1 cellular context compared by ENCODE assay signal in the genomic region with DNA sequence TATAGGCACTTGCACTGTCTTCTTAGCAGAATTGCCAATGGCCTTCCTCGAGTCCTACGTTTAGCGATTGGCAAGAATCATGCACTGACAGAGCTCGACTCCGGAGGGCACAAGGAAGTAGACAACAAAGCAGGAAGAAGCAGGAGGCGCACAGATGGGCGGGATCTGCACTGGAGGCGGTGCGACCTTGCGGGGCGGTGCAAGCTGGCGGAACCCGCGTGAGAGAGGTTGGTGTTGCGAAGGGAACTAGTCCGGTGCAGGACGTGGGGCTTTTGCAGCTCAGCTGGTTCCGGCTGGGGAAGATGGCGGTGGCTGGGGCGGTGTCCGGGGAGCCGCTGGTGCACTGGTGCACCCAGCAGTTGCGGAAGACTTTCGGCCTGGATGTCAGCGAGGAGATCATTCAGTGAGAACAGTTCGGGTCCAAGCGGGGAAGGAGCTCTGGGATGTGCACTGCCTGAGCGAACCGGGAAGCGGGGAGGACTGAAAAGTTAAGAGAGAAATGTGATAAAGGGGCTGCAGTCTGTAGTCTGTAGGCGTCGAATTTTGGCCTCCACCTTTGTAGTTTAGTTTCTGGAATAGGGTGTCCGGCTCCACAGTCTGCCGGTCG.
TF ChIP-seq lines count a peak whose summit lies in the region.

A gene (plus strand): TSS at position 275 of the 607 bp plus-strand sequence. CDS start 28 bp downstream, at position 303.

TF ChIP-seq in K562, 482 proteins besides CTCF, POLR2A, EP300 and RAD21 (continued from another document and continues in another):
- TF ChIP-seq, protein P1, sequence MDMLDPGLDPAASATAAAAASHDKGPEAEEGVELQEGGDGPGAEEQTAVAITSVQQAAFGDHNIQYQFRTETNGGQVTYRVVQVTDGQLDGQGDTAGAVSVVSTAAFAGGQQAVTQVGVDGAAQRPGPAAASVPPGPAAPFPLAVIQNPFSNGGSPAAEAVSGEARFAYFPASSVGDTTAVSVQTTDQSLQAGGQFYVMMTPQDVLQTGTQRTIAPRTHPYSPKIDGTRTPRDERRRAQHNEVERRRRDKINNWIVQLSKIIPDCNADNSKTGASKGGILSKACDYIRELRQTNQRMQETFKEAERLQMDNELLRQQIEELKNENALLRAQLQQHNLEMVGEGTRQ (CRISPR knock-in tag; IDR thresholded peaks at IDR 0.05): 0 out of 2 replicates have a peak, but pooled peaks have one; percentile 10
- no peak for TF ChIP-seq SAFB2 (IDR thresholded peaks at IDR 0.05; ENCODE audit: borderline replicate concordance, low read depth, low read length, severe bottlenecking)
- 0 out of 2 replicates have a peak, but pooled peaks have one; percentile 58 for TF ChIP-seq E2F3 (CRISPR knock-in tag; IDR thresholded peaks at IDR 0.05)
- peak; percentile 95 for TF ChIP-seq POLR2G (IDR thresholded peaks at IDR 0.05; ENCODE audit: low read depth, low read length)
- TF ChIP-seq, protein P2, sequence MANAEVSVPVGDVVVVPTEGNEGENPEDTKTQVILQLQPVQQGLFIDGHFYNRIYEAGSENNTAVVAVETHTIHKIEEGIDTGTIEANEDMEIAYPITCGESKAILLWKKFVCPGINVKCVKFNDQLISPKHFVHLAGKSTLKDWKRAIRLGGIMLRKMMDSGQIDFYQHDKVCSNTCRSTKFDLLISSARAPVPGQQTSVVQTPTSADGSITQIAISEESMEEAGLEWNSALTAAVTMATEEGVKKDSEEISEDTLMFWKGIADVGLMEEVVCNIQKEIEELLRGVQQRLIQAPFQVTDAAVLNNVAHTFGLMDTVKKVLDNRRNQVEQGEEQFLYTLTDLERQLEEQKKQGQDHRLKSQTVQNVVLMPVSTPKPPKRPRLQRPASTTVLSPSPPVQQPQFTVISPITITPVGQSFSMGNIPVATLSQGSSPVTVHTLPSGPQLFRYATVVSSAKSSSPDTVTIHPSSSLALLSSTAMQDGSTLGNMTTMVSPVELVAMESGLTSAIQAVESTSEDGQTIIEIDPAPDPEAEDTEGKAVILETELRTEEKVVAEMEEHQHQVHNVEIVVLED (CRISPR knock-in tag; IDR thresholded peaks at IDR 0.05): peak; percentile 70
- peak; percentile 87 to 98 for TF ChIP-seq HDAC1 (IDR thresholded peaks at IDR 0.05)
- no peak for TF ChIP-seq HNRNPL (IDR thresholded peaks at IDR 0.05; ENCODE audit: low read depth, low read length)
- TF ChIP-seq TAF15 (IDR thresholded peaks at IDR 0.05; ENCODE audit: low read depth, low read length): no peak
- TF ChIP-seq NR2C1 (IDR thresholded peaks at IDR 0.05): peak; percentile 87
- TF ChIP-seq NR2C1 (tag; IDR thresholded peaks at IDR 0.05): peak; percentile 92
- TF ChIP-seq CREBBP (IDR thresholded peaks at IDR 0.05; ENCODE audit: low read depth, low read length): no peak
- TF ChIP-seq, protein P3, sequence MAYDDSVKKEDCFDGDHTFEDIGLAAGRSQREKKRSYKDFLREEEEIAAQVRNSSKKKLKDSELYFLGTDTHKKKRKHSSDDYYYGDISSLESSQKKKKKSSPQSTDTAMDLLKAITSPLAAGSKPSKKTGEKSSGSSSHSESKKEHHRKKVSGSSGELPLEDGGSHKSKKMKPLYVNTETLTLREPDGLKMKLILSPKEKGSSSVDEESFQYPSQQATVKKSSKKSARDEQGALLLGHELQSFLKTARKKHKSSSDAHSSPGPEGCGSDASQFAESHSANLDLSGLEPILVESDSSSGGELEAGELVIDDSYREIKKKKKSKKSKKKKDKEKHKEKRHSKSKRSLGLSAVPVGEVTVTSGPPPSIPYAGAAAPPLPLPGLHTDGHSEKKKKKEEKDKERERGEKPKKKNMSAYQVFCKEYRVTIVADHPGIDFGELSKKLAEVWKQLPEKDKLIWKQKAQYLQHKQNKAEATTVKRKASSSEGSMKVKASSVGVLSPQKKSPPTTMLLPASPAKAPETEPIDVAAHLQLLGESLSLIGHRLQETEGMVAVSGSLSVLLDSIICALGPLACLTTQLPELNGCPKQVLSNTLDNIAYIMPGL (CRISPR knock-in tag; IDR thresholded peaks at IDR 0.05): peak; percentile 70
- TF ChIP-seq ZBED1 (IDR thresholded peaks at IDR 0.05): peak; percentile 90
- no peak for TF ChIP-seq PURB (CRISPR knock-in tag; IDR thresholded peaks at IDR 0.05; ENCODE audit: low read depth)
- TF ChIP-seq ZFP1 (CRISPR knock-in tag; IDR thresholded peaks at IDR 0.05): no peak
- TF ChIP-seq, protein P4, sequence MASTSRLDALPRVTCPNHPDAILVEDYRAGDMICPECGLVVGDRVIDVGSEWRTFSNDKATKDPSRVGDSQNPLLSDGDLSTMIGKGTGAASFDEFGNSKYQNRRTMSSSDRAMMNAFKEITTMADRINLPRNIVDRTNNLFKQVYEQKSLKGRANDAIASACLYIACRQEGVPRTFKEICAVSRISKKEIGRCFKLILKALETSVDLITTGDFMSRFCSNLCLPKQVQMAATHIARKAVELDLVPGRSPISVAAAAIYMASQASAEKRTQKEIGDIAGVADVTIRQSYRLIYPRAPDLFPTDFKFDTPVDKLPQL (IDR thresholded peaks at IDR 0.05; ENCODE audit: extremely low read depth, insufficient read length): no peak
- TF ChIP-seq ZNF785 (CRISPR knock-in tag; IDR thresholded peaks at IDR 0.05): no peak
- no peak for TF ChIP-seq SAFB (IDR thresholded peaks at IDR 0.05; ENCODE audit: borderline replicate concordance, low read depth, low read length)
- no peak for TF ChIP-seq SIRT6 (IDR thresholded peaks at IDR 0.05; ENCODE audit: low read depth, low read length)
- TF ChIP-seq HNRNPUL1 (IDR thresholded peaks at IDR 0.05; ENCODE audit: low read length): no peak
- TF ChIP-seq RBM22 (IDR thresholded peaks at IDR 0.05; ENCODE audit: low read depth, low read length, poor library complexity, severe bottlenecking): peak; percentile 90
- peak; percentile 80 for TF ChIP-seq FIP1L1 (IDR thresholded peaks at IDR 0.05; ENCODE audit: low read depth, low read length, poor library complexity, severe bottlenecking)
- TF ChIP-seq GABPB2 (CRISPR knock-in tag; conservative IDR thresholded peaks at IDR 0.05): no peak; the same call in 1 of the 2 replicates
- TF ChIP-seq, protein P5, sequence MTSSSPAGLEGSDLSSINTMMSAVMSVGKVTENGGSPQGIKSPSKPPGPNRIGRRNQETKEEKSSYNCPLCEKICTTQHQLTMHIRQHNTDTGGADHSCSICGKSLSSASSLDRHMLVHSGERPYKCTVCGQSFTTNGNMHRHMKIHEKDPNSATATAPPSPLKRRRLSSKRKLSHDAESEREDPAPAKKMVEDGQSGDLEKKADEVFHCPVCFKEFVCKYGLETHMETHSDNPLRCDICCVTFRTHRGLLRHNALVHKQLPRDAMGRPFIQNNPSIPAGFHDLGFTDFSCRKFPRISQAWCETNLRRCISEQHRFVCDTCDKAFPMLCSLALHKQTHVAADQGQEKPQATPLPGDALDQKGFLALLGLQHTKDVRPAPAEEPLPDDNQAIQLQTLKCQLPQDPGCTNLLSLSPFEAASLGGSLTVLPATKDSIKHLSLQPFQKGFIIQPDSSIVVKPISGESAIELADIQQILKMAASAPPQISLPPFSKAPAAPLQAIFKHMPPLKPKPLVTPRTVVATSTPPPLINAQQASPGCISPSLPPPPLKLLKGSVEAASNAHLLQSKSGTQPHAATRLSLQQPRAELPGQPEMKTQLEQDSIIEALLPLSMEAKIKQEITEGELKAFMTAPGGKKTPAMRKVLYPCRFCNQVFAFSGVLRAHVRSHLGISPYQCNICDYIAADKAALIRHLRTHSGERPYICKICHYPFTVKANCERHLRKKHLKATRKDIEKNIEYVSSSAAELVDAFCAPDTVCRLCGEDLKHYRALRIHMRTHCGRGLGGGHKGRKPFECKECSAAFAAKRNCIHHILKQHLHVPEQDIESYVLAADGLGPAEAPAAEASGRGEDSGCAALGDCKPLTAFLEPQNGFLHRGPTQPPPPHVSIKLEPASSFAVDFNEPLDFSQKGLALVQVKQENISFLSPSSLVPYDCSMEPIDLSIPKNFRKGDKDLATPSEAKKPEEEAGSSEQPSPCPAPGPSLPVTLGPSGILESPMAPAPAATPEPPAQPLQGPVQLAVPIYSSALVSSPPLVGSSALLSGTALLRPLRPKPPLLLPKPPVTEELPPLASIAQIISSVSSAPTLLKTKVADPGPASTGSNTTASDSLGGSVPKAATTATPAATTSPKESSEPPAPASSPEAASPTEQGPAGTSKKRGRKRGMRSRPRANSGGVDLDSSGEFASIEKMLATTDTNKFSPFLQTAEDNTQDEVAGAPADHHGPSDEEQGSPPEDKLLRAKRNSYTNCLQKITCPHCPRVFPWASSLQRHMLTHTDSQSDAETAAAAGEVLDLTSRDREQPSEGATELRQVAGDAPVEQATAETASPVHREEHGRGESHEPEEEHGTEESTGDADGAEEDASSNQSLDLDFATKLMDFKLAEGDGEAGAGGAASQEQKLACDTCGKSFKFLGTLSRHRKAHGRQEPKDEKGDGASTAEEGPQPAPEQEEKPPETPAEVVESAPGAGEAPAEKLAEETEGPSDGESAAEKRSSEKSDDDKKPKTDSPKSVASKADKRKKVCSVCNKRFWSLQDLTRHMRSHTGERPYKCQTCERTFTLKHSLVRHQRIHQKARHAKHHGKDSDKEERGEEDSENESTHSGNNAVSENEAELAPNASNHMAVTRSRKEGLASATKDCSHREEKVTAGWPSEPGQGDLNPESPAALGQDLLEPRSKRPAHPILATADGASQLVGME (CRISPR knock-in tag; IDR thresholded peaks at IDR 0.05): peak; percentile 94
- no peak for TF ChIP-seq SREBF2 (CRISPR knock-in tag; IDR thresholded peaks at IDR 0.05)
- TF ChIP-seq, protein P6, sequence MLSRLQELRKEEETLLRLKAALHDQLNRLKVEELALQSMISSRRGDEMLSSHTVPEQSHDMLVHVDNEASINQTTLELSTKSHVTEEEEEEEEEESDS (CRISPR knock-in tag; IDR thresholded peaks at IDR 0.05): no peak
- peak; percentile 95 for TF ChIP-seq ESRRA (IDR thresholded peaks at IDR 0.05; ENCODE audit: borderline replicate concordance, low read depth)
- no peak for TF ChIP-seq PTBP1 (IDR thresholded peaks at IDR 0.05; ENCODE audit: low read depth, low read length)
- TF ChIP-seq ZBTB17 (CRISPR knock-in tag; IDR thresholded peaks at IDR 0.05): peak; percentile 66; the same call in 1 of the 2 replicates
- no peak for TF ChIP-seq POLR3G (IDR thresholded peaks at IDR 0.05; ENCODE audit: extremely low read depth, insufficient read length, insufficient replicate concordance)
- 0 out of 2 replicates have a peak, but pooled peaks have one; percentile 87 for TF ChIP-seq NR2F6 (CRISPR knock-in tag; IDR thresholded peaks at IDR 0.05)
- peak; percentile 98 for TF ChIP-seq TAF9B (IDR thresholded peaks at IDR 0.05; ENCODE audit: partially characterized antibody)
- TF ChIP-seq L3MBTL2 (IDR thresholded peaks at IDR 0.05): peak; percentile 91
- TF ChIP-seq ZNF589 (CRISPR knock-in tag; IDR thresholded peaks at IDR 0.05; ENCODE audit: low read depth): no peak
- TF ChIP-seq, protein P7, sequence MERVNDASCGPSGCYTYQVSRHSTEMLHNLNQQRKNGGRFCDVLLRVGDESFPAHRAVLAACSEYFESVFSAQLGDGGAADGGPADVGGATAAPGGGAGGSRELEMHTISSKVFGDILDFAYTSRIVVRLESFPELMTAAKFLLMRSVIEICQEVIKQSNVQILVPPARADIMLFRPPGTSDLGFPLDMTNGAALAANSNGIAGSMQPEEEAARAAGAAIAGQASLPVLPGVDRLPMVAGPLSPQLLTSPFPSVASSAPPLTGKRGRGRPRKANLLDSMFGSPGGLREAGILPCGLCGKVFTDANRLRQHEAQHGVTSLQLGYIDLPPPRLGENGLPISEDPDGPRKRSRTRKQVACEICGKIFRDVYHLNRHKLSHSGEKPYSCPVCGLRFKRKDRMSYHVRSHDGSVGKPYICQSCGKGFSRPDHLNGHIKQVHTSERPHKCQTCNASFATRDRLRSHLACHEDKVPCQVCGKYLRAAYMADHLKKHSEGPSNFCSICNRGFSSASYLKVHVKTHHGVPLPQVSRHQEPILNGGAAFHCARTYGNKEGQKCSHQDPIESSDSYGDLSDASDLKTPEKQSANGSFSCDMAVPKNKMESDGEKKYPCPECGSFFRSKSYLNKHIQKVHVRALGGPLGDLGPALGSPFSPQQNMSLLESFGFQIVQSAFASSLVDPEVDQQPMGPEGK (CRISPR knock-in tag; IDR thresholded peaks at IDR 0.05; ENCODE audit: borderline replicate concordance): no peak
- TF ChIP-seq, protein P8, sequence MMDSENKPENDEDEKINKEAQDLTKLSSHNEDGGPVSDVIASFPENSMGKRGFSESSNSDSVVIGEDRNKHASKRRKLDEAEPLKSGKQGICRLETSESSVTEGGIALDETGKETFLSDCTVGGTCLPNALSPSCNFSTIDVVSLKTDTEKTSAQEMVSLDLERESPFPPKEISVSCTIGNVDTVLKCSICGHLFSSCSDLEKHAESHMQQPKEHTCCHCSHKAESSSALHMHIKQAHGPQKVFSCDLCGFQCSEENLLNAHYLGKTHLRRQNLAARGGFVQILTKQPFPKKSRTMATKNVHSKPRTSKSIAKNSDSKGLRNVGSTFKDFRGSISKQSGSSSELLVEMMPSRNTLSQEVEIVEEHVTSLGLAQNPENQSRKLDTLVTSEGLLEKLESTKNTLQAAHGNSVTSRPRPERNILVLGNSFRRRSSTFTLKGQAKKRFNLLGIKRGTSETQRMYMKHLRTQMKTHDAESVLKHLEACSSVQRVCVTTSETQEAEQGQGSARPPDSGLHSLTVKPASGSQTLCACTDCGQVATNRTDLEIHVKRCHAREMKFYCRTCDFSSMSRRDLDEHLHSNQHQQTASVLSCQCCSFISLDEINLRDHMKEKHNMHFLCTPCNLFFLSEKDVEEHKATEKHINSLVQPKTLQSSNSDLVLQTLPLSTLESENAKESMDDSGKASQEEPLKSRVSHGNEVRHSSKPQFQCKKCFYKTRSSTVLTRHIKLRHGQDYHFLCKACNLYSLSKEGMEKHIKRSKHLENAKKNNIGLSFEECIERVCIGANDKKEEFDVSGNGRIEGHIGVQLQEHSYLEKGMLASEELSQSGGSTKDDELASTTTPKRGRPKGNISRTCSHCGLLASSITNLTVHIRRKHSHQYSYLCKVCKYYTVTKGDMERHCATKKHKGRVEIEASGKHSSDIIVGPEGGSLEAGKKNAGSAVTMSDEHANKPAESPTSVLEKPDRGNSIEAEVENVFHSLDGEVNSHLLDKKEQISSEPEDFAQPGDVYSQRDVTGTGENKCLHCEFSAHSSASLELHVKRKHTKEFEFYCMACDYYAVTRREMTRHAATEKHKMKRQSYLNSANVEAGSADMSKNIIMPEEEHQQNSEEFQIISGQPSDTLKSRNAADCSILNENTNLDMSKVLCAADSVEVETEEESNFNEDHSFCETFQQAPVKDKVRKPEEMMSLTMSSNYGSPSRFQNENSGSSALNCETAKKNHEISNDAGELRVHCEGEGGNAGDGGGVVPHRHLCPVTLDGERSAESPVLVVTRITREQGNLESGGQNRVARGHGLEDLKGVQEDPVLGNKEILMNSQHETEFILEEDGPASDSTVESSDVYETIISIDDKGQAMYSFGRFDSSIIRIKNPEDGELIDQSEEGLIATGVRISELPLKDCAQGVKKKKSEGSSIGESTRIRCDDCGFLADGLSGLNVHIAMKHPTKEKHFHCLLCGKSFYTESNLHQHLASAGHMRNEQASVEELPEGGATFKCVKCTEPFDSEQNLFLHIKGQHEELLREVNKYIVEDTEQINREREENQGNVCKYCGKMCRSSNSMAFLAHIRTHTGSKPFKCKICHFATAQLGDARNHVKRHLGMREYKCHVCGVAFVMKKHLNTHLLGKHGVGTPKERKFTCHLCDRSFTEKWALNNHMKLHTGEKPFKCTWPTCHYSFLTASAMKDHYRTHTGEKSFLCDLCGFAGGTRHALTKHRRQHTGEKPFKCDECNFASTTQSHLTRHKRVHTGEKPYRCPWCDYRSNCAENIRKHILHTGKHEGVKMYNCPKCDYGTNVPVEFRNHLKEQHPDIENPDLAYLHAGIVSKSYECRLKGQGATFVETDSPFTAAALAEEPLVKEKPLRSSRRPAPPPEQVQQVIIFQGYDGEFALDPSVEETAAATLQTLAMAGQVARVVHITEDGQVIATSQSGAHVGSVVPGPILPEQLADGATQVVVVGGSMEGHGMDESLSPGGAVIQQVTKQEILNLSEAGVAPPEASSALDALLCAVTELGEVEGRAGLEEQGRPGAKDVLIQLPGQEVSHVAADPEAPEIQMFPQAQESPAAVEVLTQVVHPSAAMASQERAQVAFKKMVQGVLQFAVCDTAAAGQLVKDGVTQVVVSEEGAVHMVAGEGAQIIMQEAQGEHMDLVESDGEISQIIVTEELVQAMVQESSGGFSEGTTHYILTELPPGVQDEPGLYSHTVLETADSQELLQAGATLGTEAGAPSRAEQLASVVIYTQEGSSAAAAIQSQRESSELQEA (IDR thresholded peaks at IDR 0.05; ENCODE audit: low read depth): no peak
